ENCODE assay signal across 13 cellular contexts in genomic region chr4:53119685-53120084, GRCh38.
DNase-seq lines count a peak whose midpoint lies in the region; ATAC-seq and TF ChIP-seq lines count a peak whose summit lies in the region.
"Had no signal": no experiment of that assay in that cellular context is flagged by ENCODE, and none has a peak within 500 bp of the region (broad histone marks: within the 10 kb centered on the region; RNA-seq: fewer than 3 reads in every experiment).

No MANE protein-coding gene starts in this region.

- H3K9me3 ChIP-seq in iPS-20b (ENCODE audit: insufficient read depth, low read depth, low read length) (no peaks in the 10 kb centered on the region; the same call in 1 of the 2 replicates), smooth muscle cell (replicated peaks; ENCODE audit: low read depth) (no peaks in the 10 kb centered on the region)
- H3K9me3 ChIP-seq in naive thymus-derived CD4-positive, alpha-beta T cell (ENCODE audit: control insufficient read depth in 2 of 3, low read length in 3 of 3) = no peaks in the 10 kb centered on the region
- H3K9me3 ChIP-seq: colonic mucosa had no signal

- ATAC-seq in naive thymus-derived CD4-positive, alpha-beta T cell = no peak
- ATAC-seq in GM18502 (IDR thresholded peaks at IDR 0.05; ENCODE audit: poor library complexity, unreplicated experiment) (no peak), left lobe of liver (no peak)
- ATAC-seq: Panc1 had no signal

- DNase-seq in HT1080 (ENCODE audit: low read depth) (peak; percentile 28), cardiac fibroblast (ENCODE audit: low read depth in 2 of 2) (peak; percentile 67 to 86), smooth muscle cell (lab: John Stamatoyannopoulos, UW; ENCODE audit: unreplicated experiment) (no peak), hippocampal formation (lab: John Stamatoyannopoulos, UW) (no peak), left lobe of liver (ENCODE audit: low spot score) (no peak)
- no peak for DNase-seq in naive thymus-derived CD4-positive, alpha-beta T cell
- DNase-seq: colonic mucosa; NCI-H1092 treated with DMSO at 0.1 percent for 48 hours; stimulated activated CD4-positive, alpha-beta T cell treated with anti-CD3 and anti-CD28 coated beads, Interleukin-4, amount 100 ng/mL, for 24 hours had no signal

- no peaks in the 10 kb centered on the region for H4K20me1 ChIP-seq in smooth muscle cell (ENCODE audit: low read depth)

- no peaks in the 10 kb centered on the region for H3K27me3 Mint-ChIP-seq in naive thymus-derived CD4-positive, alpha-beta T cell
- H3K27me3 Mint-ChIP-seq: memory B cell had no signal

- H3K36me3 ChIP-seq in iPS-20b (ENCODE audit: insufficient read depth, low read depth, low read length) (no peaks in the 10 kb centered on the region), smooth muscle cell (ENCODE audit: low read depth) (no peaks in the 10 kb centered on the region)
- H3K36me3 ChIP-seq in naive thymus-derived CD4-positive, alpha-beta T cell (ENCODE audit: control insufficient read depth in 2 of 3, insufficient read depth in 3 of 3, low read length in 3 of 3) = no peaks in the 10 kb centered on the region
- H3K36me3 ChIP-seq: colonic mucosa had no signal

- CTCF ChIA-PET in naive thymus-derived CD4-positive, alpha-beta T cell (lab: Charles Lee) = no interaction called here

- no peaks in the 10 kb centered on the region for H3K79me2 ChIP-seq in smooth muscle cell (ENCODE audit: low read depth)

- H2AFZ ChIP-seq in smooth muscle cell (ENCODE audit: low read depth) = peak overlapping the region; percentile 1

- peak overlapping the region; percentile 76 for H3K4me2 ChIP-seq in smooth muscle cell

- H3K27me3 ChIP-seq in iPS-20b (ENCODE audit: insufficient read depth, low read length) (no peaks in the 10 kb centered on the region), smooth muscle cell (ENCODE audit: low read depth) (no peaks in the 10 kb centered on the region)
- no peaks in the 10 kb centered on the region for H3K27me3 ChIP-seq in naive thymus-derived CD4-positive, alpha-beta T cell (ENCODE audit: control insufficient read depth in 2 of 2, insufficient read depth in 2 of 2, low read length in 2 of 2)
- H3K27me3 ChIP-seq: colonic mucosa had no signal

- no peaks in the 10 kb centered on the region for H3F3A ChIP-seq in smooth muscle cell (ENCODE audit: low read depth)

- H3K36me3 Mint-ChIP-seq in naive thymus-derived CD4-positive, alpha-beta T cell = peaks cover 0 to 23% (median 5%) of the 10 kb centered on the region in 5 donors

- H3K4me1 ChIP-seq in iPS-20b (ENCODE audit: insufficient read depth, low read length) (0 out of 2 replicates have a peak, but pooled peaks cover 7% of the 10 kb centered on the region), smooth muscle cell (ENCODE audit: low read depth) (peaks cover 7% of the 10 kb centered on the region)
- H3K4me1 ChIP-seq in naive thymus-derived CD4-positive, alpha-beta T cell (ENCODE audit: control insufficient read depth in 2 of 2, insufficient read depth in 2 of 2, low read length in 2 of 2) = no peaks in the 10 kb centered on the region

- no peak overlapping the region for H3K27ac ChIP-seq in iPS-20b (ENCODE audit: low read length)
- H3K27ac ChIP-seq in smooth muscle cell (ENCODE audit: low read depth) = peak overlapping the region; percentile 96
- H3K27ac ChIP-seq in naive thymus-derived CD4-positive, alpha-beta T cell (ENCODE audit: low read depth, low read length) = no peak overlapping the region
- H3K27ac ChIP-seq: colonic mucosa had no signal

- H3K4me3 ChIP-seq in cardiac fibroblast (replicated peaks in 1 of 2; ENCODE audit: low read depth in 2 of 2, low read length in 2 of 2) (no peak overlapping the region), iPS-20b (ENCODE audit: low read length) (no peak overlapping the region), smooth muscle cell (no peak overlapping the region)
- no peak overlapping the region for H3K4me3 ChIP-seq in naive thymus-derived CD4-positive, alpha-beta T cell (ENCODE audit: low read length)
- H3K4me3 ChIP-seq: colonic mucosa had no signal

- no peak for TF ChIP-seq CTCF in cardiac fibroblast (IDR thresholded peaks at IDR 0.05; ENCODE audit: low read depth, low read length)
- no peak for TF ChIP-seq CTCF in smooth muscle cell (IDR thresholded peaks at IDR 0.05; ENCODE audit: borderline replicate concordance, insufficient read depth, poor library complexity, severe bottlenecking)

- H3K9ac ChIP-seq in iPS-20b (ENCODE audit: low read depth, low read length) (peak overlapping the region; percentile 60), smooth muscle cell (ENCODE audit: low read depth) (peak overlapping the region; percentile 80)

- H3K4me1 Mint-ChIP-seq in naive thymus-derived CD4-positive, alpha-beta T cell = peaks cover 2 to 22% (median 19%) of the 10 kb centered on the region in 7 donors
- H3K4me1 Mint-ChIP-seq: memory B cell had no signal

- intact Hi-C loops in naive thymus-derived CD4-positive, alpha-beta T cell (cut with micrococcal nuclease) = no loop called here

- H3K27ac Mint-ChIP-seq in naive thymus-derived CD4-positive, alpha-beta T cell = no peak overlapping the region
- H3K27ac Mint-ChIP-seq: memory B cell had no signal

- H3K4me3 Mint-ChIP-seq in naive thymus-derived CD4-positive, alpha-beta T cell = no peak overlapping the region
- H3K4me3 Mint-ChIP-seq: memory B cell had no signal

- POLR2A ChIA-PET in naive thymus-derived CD4-positive, alpha-beta T cell (lab: Charles Lee) = interaction anchor here (0.6 kb wide), 1 partner anchor 31 kb away, joined by 3 read pairs; no protein-coding TSS in a partner anchor

- H3K9me3 Mint-ChIP-seq in naive thymus-derived CD4-positive, alpha-beta T cell = peaks cover 0 to 5% (median 0%) of the 10 kb centered on the region in 11 donors

Comparison
In these comparisons a context has a peak if more than half of its experiments do, and no peak if none do; other contexts are left out.
1. DNase-seq: peak in HT1080 (single experiment) and cardiac fibroblast (2 of 2); none in smooth muscle cell (single experiment), naive thymus-derived CD4-positive, alpha-beta T cell (0 of 9), hippocampal formation (0 of 2) and left lobe of liver (single experiment).